In genomic region chrX:11119295-11119943, GRCh38 we compare ENCODE assay signal across 3 cellular contexts.
TF ChIP-seq lines count a peak whose summit lies in the region.

No MANE protein-coding gene starts in this region.

TF ChIP-seq in GM12878, 131 proteins besides CTCF, POLR2A, EP300 and RAD21 (continues in another document):
- TF ChIP-seq MTA2 (IDR thresholded peaks at IDR 0.05; ENCODE audit: low read depth) (peak; percentile 87), IKZF2 (IDR thresholded peaks at IDR 0.05) (peak in 1 of 2 experiments; percentile 25; a peak in 2 of 4 replicates), MEF2A (IDR thresholded peaks at IDR 0.05; ENCODE audit: insufficient read depth, low read depth, low read length) (no peak), BHLHE40 (IDR thresholded peaks at IDR 0.05; ENCODE audit: borderline replicate concordance in 1 of 2, low read depth in 2 of 2, low read length in 1 of 2) (peak in 1 of 2 experiments; percentile 16; a peak in 1 of 4 replicates), SUZ12 (IDR thresholded peaks at IDR 0.05; ENCODE audit: unreplicated experiment) (no peak), BCL11A (IDR thresholded peaks at IDR 0.05; ENCODE audit: low read depth, low read length) (peak; percentile 37; the same call in 1 of the 2 replicates)
- TF ChIP-seq, protein P1, sequence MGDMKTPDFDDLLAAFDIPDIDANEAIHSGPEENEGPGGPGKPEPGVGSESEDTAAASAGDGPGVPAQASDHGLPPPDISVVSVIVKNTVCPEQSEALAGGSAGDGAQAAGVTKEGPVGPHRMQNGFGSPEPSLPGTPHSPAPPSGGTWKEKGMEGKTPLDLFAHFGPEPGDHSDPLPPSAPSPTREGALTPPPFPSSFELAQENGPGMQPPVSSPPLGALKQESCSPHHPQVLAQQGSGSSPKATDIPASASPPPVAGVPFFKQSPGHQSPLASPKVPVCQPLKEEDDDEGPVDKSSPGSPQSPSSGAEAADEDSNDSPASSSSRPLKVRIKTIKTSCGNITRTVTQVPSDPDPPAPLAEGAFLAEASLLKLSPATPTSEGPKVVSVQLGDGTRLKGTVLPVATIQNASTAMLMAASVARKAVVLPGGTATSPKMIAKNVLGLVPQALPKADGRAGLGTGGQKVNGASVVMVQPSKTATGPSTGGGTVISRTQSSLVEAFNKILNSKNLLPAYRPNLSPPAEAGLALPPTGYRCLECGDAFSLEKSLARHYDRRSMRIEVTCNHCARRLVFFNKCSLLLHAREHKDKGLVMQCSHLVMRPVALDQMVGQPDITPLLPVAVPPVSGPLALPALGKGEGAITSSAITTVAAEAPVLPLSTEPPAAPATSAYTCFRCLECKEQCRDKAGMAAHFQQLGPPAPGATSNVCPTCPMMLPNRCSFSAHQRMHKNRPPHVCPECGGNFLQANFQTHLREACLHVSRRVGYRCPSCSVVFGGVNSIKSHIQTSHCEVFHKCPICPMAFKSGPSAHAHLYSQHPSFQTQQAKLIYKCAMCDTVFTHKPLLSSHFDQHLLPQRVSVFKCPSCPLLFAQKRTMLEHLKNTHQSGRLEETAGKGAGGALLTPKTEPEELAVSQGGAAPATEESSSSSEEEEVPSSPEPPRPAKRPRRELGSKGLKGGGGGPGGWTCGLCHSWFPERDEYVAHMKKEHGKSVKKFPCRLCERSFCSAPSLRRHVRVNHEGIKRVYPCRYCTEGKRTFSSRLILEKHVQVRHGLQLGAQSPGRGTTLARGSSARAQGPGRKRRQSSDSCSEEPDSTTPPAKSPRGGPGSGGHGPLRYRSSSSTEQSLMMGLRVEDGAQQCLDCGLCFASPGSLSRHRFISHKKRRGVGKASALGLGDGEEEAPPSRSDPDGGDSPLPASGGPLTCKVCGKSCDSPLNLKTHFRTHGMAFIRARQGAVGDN (IDR thresholded peaks at IDR 0.05) = no peak
- TF ChIP-seq, protein P2, sequence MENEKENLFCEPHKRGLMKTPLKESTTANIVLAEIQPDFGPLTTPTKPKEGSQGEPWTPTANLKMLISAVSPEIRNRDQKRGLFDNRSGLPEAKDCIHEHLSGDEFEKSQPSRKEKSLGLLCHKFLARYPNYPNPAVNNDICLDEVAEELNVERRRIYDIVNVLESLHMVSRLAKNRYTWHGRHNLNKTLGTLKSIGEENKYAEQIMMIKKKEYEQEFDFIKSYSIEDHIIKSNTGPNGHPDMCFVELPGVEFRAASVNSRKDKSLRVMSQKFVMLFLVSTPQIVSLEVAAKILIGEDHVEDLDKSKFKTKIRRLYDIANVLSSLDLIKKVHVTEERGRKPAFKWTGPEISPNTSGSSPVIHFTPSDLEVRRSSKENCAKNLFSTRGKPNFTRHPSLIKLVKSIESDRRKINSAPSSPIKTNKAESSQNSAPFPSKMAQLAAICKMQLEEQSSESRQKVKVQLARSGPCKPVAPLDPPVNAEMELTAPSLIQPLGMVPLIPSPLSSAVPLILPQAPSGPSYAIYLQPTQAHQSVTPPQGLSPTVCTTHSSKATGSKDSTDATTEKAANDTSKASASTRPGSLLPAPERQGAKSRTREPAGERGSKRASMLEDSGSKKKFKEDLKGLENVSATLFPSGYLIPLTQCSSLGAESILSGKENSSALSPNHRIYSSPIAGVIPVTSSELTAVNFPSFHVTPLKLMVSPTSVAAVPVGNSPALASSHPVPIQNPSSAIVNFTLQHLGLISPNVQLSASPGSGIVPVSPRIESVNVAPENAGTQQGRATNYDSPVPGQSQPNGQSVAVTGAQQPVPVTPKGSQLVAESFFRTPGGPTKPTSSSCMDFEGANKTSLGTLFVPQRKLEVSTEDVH (IDR thresholded peaks at IDR 0.05; ENCODE audit: low read depth, partially characterized antibody) = no peak

TF ChIP-seq in endothelial cell of umbilical vein, 7 proteins besides CTCF, POLR2A, EP300 and RAD21:
- TF ChIP-seq POLR2AphosphoS5 (IDR thresholded peaks at IDR 0.05; ENCODE audit: insufficient read depth, low read depth, low read length) = no peak
- TF ChIP-seq EZH2 (IDR thresholded peaks at IDR 0.05; ENCODE audit: borderline replicate concordance, low read depth, low read length, severe bottlenecking) = no peak
- no peak for TF ChIP-seq FOS (IDR thresholded peaks at IDR 0.05; ENCODE audit: borderline replicate concordance, insufficient read depth, low read length)
- TF ChIP-seq GATA2 (IDR thresholded peaks at IDR 0.05; ENCODE audit: insufficient read depth, insufficient read length, low read depth, low read length) = no peak
- no peak for TF ChIP-seq MYC (IDR thresholded peaks at IDR 0.05; ENCODE audit: low read depth, low read length)
- no peak for TF ChIP-seq MAX (IDR thresholded peaks at IDR 0.05; ENCODE audit: insufficient read depth, insufficient read length)
- TF ChIP-seq JUN (IDR thresholded peaks at IDR 0.05; ENCODE audit: borderline replicate concordance, insufficient read depth, insufficient read length, low read depth) = no peak

TF ChIP-seq in HepG2, 621 proteins besides CTCF, POLR2A, EP300 and RAD21:
- TF ChIP-seq, protein P3, sequence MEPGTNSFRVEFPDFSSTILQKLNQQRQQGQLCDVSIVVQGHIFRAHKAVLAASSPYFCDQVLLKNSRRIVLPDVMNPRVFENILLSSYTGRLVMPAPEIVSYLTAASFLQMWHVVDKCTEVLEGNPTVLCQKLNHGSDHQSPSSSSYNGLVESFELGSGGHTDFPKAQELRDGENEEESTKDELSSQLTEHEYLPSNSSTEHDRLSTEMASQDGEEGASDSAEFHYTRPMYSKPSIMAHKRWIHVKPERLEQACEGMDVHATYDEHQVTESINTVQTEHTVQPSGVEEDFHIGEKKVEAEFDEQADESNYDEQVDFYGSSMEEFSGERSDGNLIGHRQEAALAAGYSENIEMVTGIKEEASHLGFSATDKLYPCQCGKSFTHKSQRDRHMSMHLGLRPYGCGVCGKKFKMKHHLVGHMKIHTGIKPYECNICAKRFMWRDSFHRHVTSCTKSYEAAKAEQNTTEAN (CRISPR knock-in tag; conservative IDR thresholded peaks at IDR 0.05) = no peak
- TF ChIP-seq ZNF484 (CRISPR knock-in tag; IDR thresholded peaks at IDR 0.05; ENCODE audit: borderline replicate concordance, low read depth) (no peak), ZNF225 (CRISPR knock-in tag; IDR thresholded peaks at IDR 0.05) (no peak), HOXA5 (CRISPR knock-in tag; IDR thresholded peaks at IDR 0.05) (no peak), ZNF556 (CRISPR knock-in tag; IDR thresholded peaks at IDR 0.05; ENCODE audit: borderline replicate concordance) (no peak), ZZZ3 (CRISPR knock-in tag; IDR thresholded peaks at IDR 0.05; ENCODE audit: borderline replicate concordance) (no peak)
